Comparison of ENCODE assay signal across 23 cellular contexts in genomic region chr14:21735639-21736307, GRCh38.
DNase-seq lines count a peak whose midpoint lies in the region; ATAC-seq and TF ChIP-seq lines count a peak whose summit lies in the region.
"Had no signal": no experiment of that assay in that cellular context is flagged by ENCODE, and none has a peak within 500 bp of the region (broad histone marks: within the 10 kb centered on the region; RNA-seq: fewer than 3 reads in every experiment).

No MANE protein-coding gene starts in this region.

- H3K27ac Mint-ChIP-seq in activated naive CD4-positive, alpha-beta T cell treated with anti-CD3 and anti-CD28 coated beads, Interleukin-2, amount 10 ng/mL, durations not matched to agents 7 days and 5 days, result peak overlapping the region; percentile 80
- peak overlapping the region; percentile 42 for H3K27ac Mint-ChIP-seq in activated T-helper 2 cell treated with anti-CD3 and anti-CD28 coated beads, Interferon-gamma antibody, Interleukin-2, Interleukin-4, amounts not matched to agents 10 μg/mL and 5 μg/mL and 100 μg/mL, durations not matched to agents 14 hours and 24 hours and 36 hours
- H3K27ac Mint-ChIP-seq in stimulated activated naive CD8-positive, alpha-beta T cell treated with anti-CD3 and anti-CD28 coated beads, Interleukin-15, amount 100 ng/mL, for 72 hours, result no peak overlapping the region
- H3K27ac Mint-ChIP-seq: stimulated activated naive B cell treated with anti-CD40 and anti-IgM and Interleukin-4, amounts not matched to agents 10 μg/mL and 1 μg/mL and 100 μg/mL, for 72 hours had no signal

- H3K36me3 ChIP-seq in esophagus muscularis mucosa, result no peaks in the 10 kb centered on the region
- H3K36me3 ChIP-seq: ascending aorta, lower lobe of right lung, SJCRH30, thoracic aorta had no signal

- H3K9me3 ChIP-seq in esophagus muscularis mucosa, result no peaks in the 10 kb centered on the region
- H3K9me3 ChIP-seq: ascending aorta, lower lobe of right lung, SJCRH30, thoracic aorta had no signal

- no peaks in the 10 kb centered on the region for H3K36me3 Mint-ChIP-seq in activated naive CD4-positive, alpha-beta T cell treated with anti-CD3 and anti-CD28 coated beads, Interleukin-2, amount 10 ng/mL, durations not matched to agents 7 days and 5 days
- H3K36me3 Mint-ChIP-seq in activated T-helper 2 cell treated with anti-CD3 and anti-CD28 coated beads, Interferon-gamma antibody, Interleukin-2, Interleukin-4, amounts not matched to agents 10 μg/mL and 5 μg/mL and 100 μg/mL, durations not matched to agents 14 hours and 24 hours and 36 hours (ENCODE audit: low read depth), result no peaks in the 10 kb centered on the region
- H3K36me3 Mint-ChIP-seq: stimulated activated naive B cell treated with anti-CD40 and anti-IgM and Interleukin-4, amounts not matched to agents 10 μg/mL and 1 μg/mL and 100 μg/mL, for 72 hours had no signal

- H3K4me1 Mint-ChIP-seq in activated naive CD4-positive, alpha-beta T cell treated with anti-CD3 and anti-CD28 coated beads, Interleukin-2, amount 10 ng/mL, durations not matched to agents 7 days and 5 days, result peaks cover 7% of the 10 kb centered on the region
- peaks cover 4% of the 10 kb centered on the region for H3K4me1 Mint-ChIP-seq in activated T-helper 2 cell treated with anti-CD3 and anti-CD28 coated beads, Interferon-gamma antibody, Interleukin-2, Interleukin-4, amounts not matched to agents 10 μg/mL and 5 μg/mL and 100 μg/mL, durations not matched to agents 14 hours and 24 hours and 36 hours (ENCODE audit: low read depth)
- H3K4me1 Mint-ChIP-seq in stimulated activated naive CD8-positive, alpha-beta T cell treated with anti-CD3 and anti-CD28 coated beads, Interleukin-15, amount 100 ng/mL, for 72 hours, result peaks cover 8% of the 10 kb centered on the region
- H3K4me1 Mint-ChIP-seq: neural crest cell had no signal

- DNase-seq in activated naive CD4-positive, alpha-beta T cell treated with anti-CD3 and anti-CD28 coated beads, Interleukin-2, amount 10 ng/mL, durations not matched to agents 7 days and 5 days, result peak; percentile 46
- no peak for DNase-seq in activated naive CD4-positive, alpha-beta T cell (lab: John Stamatoyannopoulos, UW)
- DNase-seq in NCI-H82 treated with DMSO at 0.1 percent for 48 hours (lab: John Stamatoyannopoulos, UW; ENCODE audit: unreplicated experiment) (peak; percentile 78), ureter (ENCODE audit: low spot score) (no peak), esophagus muscularis mucosa (ENCODE audit: extremely low spot score) (no peak)
- no peak for DNase-seq in activated T-helper 2 cell treated with anti-CD3 and anti-CD28 coated beads, Interferon-gamma antibody, Interleukin-2, Interleukin-4, amounts not matched to agents 10 μg/mL and 5 μg/mL and 100 μg/mL, durations not matched to agents 14 hours and 24 hours and 36 hours (ENCODE audit: low spot score)
- peak in 1 of 2 donors; percentile 33 for DNase-seq in stimulated activated naive CD8-positive, alpha-beta T cell treated with anti-CD3 and anti-CD28 coated beads, Interleukin-15, amount 100 ng/mL, for 72 hours
- DNase-seq: activated CD8-positive, alpha-beta memory T cell treated with anti-CD3 and anti-CD28 coated beads for 24 hours; activated effector memory CD4-positive, alpha-beta T cell treated with Interleukin-2 at 50 U/mL for 16 hours; dermis blood vessel endothelial cell; HCEC 1CT; lower lobe of right lung; NCI-H1048; NCI-H187 treated with DMSO at 0.1 percent for 48 hours; NCI-H69; right cardiac atrium; SJCRH30; stimulated activated CD4-positive, alpha-beta T cell treated with anti-CD3 and anti-CD28 coated beads, Interleukin-4, amount 100 ng/mL, for 1 hour; stimulated activated naive B cell treated with anti-CD40 and anti-IgM and Interleukin-4, amounts not matched to agents 10 μg/mL and 1 μg/mL and 100 μg/mL, for 72 hours had no signal

- WGBS in esophagus muscularis mucosa, result 68% methylated on average over 4 of the region's 4 CpGs

- H3K4me3 Mint-ChIP-seq in activated naive CD4-positive, alpha-beta T cell treated with anti-CD3 and anti-CD28 coated beads, Interleukin-2, amount 10 ng/mL, durations not matched to agents 7 days and 5 days, result peak overlapping the region; percentile 61
- peak overlapping the region; percentile 63 for H3K4me3 Mint-ChIP-seq in activated T-helper 2 cell treated with anti-CD3 and anti-CD28 coated beads, Interferon-gamma antibody, Interleukin-2, Interleukin-4, amounts not matched to agents 10 μg/mL and 5 μg/mL and 100 μg/mL, durations not matched to agents 14 hours and 24 hours and 36 hours (ENCODE audit: low read depth)
- peak overlapping the region; percentile 37 to 70 for H3K4me3 Mint-ChIP-seq in stimulated activated naive CD8-positive, alpha-beta T cell treated with anti-CD3 and anti-CD28 coated beads, Interleukin-15, amount 100 ng/mL, for 72 hours
- H3K4me3 Mint-ChIP-seq: neural crest cell; stimulated activated naive B cell treated with anti-CD40 and anti-IgM and Interleukin-4, amounts not matched to agents 10 μg/mL and 1 μg/mL and 100 μg/mL, for 72 hours had no signal

- H3K4me1 ChIP-seq in esophagus muscularis mucosa, result no peaks in the 10 kb centered on the region
- H3K4me1 ChIP-seq: ascending aorta, lower lobe of right lung, SJCRH30 had no signal

- H3K27me3 Mint-ChIP-seq in activated naive CD4-positive, alpha-beta T cell treated with anti-CD3 and anti-CD28 coated beads, Interleukin-2, amount 10 ng/mL, durations not matched to agents 7 days and 5 days, result peaks cover 30% of the 10 kb centered on the region
- peaks cover 33% of the 10 kb centered on the region for H3K27me3 Mint-ChIP-seq in activated T-helper 2 cell treated with anti-CD3 and anti-CD28 coated beads, Interferon-gamma antibody, Interleukin-2, Interleukin-4, amounts not matched to agents 10 μg/mL and 5 μg/mL and 100 μg/mL, durations not matched to agents 14 hours and 24 hours and 36 hours (ENCODE audit: low read depth)
- H3K27me3 Mint-ChIP-seq in stimulated activated naive CD8-positive, alpha-beta T cell treated with anti-CD3 and anti-CD28 coated beads, Interleukin-15, amount 100 ng/mL, for 72 hours, result peaks cover 48% of the 10 kb centered on the region

- H3K4me3 ChIP-seq in esophagus muscularis mucosa, result no peak overlapping the region
- H3K4me3 ChIP-seq: ascending aorta, lower lobe of right lung, SJCRH30, thoracic aorta had no signal

- intact Hi-C loops in activated T-helper 2 cell treated with anti-CD3 and anti-CD28 coated beads, Interferon-gamma antibody, Interleukin-2, Interleukin-4, amounts not matched to agents 10 μg/mL and 5 μg/mL and 100 μg/mL, durations not matched to agents 14 hours and 24 hours and 36 hours (cut with micrococcal nuclease), result loop anchor here (10.0 kb wide), 1 partner anchor 819 kb away; no protein-coding TSS in a partner anchor
- intact Hi-C loops in esophagus muscularis mucosa (cut with DNase I), result no loop called here

- no peak for TF ChIP-seq CTCF in esophagus muscularis mucosa (IDR thresholded peaks at IDR 0.05)

- CTCF ChIA-PET in activated naive CD4-positive, alpha-beta T cell treated with anti-CD3 and anti-CD28 coated beads, Interleukin-2, amount 10 ng/mL, durations not matched to agents 7 days and 5 days (lab: Charles Lee), result interaction anchor here (0.9 to 2.8 kb wide), 6 partner anchors 13 to 916 kb away, joined by 3 to 19 read pairs (median 3); no protein-coding TSS in a partner anchor

- no peak for TF ChIP-seq POLR2A in esophagus muscularis mucosa (IDR thresholded peaks at IDR 0.05; ENCODE audit: low read depth)

- no peak overlapping the region for H3K27ac ChIP-seq in esophagus muscularis mucosa (replicated peaks in 1 of 4)
- H3K27ac ChIP-seq: ascending aorta, HL-60, lower lobe of right lung, SJCRH30, thoracic aorta had no signal

- no peak for TF ChIP-seq EP300 in esophagus muscularis mucosa (IDR thresholded peaks at IDR 0.05)

- ATAC-seq in stimulated activated naive CD8-positive, alpha-beta T cell treated with anti-CD3 and anti-CD28 coated beads, Interleukin-15, amount 100 ng/mL, for 72 hours, result peak; percentile 88
- ATAC-seq: lower lobe of right lung; right cardiac atrium; stimulated activated naive B cell treated with anti-CD40 and anti-IgM and Interleukin-4, amounts not matched to agents 10 μg/mL and 1 μg/mL and 100 μg/mL, for 72 hours had no signal

- H3K9me3 Mint-ChIP-seq in activated naive CD4-positive, alpha-beta T cell treated with anti-CD3 and anti-CD28 coated beads, Interleukin-2, amount 10 ng/mL, durations not matched to agents 7 days and 5 days, result no peaks in the 10 kb centered on the region
- no peaks in the 10 kb centered on the region for H3K9me3 Mint-ChIP-seq in activated T-helper 2 cell treated with anti-CD3 and anti-CD28 coated beads, Interferon-gamma antibody, Interleukin-2, Interleukin-4, amounts not matched to agents 10 μg/mL and 5 μg/mL and 100 μg/mL, durations not matched to agents 14 hours and 24 hours and 36 hours
- no peaks in the 10 kb centered on the region for H3K9me3 Mint-ChIP-seq in stimulated activated naive CD8-positive, alpha-beta T cell treated with anti-CD3 and anti-CD28 coated beads, Interleukin-15, amount 100 ng/mL, for 72 hours
- H3K9me3 Mint-ChIP-seq: stimulated activated naive B cell treated with anti-CD40 and anti-IgM and Interleukin-4, amounts not matched to agents 10 μg/mL and 1 μg/mL and 100 μg/mL, for 72 hours had no signal

- H3K27me3 ChIP-seq in esophagus muscularis mucosa, result peaks cover 0 to 14% (median 0%) of the 10 kb centered on the region in 4 donors
- H3K27me3 ChIP-seq: ascending aorta, SJCRH30 had no signal

Comparison
In these comparisons a context has a peak if more than half of its experiments do, and no peak if none do; other contexts are left out.
1. DNase-seq: peak in activated naive CD4-positive, alpha-beta T cell treated with anti-CD3 and anti-CD28 coated beads, Interleukin-2, amount 10 ng/mL, durations not matched to agents 7 days and 5 days (single experiment) and NCI-H82 treated with DMSO at 0.1 percent for 48 hours (single experiment); none in activated naive CD4-positive, alpha-beta T cell (0 of 4), activated T-helper 2 cell treated with anti-CD3 and anti-CD28 coated beads, Interferon-gamma antibody, Interleukin-2, Interleukin-4, amounts not matched to agents 10 μg/mL and 5 μg/mL and 100 μg/mL, durations not matched to agents 14 hours and 24 hours and 36 hours (single experiment), ureter (single experiment) and esophagus muscularis mucosa (single experiment).
2. H3K27ac Mint-ChIP-seq: peak in activated naive CD4-positive, alpha-beta T cell treated with anti-CD3 and anti-CD28 coated beads, Interleukin-2, amount 10 ng/mL, durations not matched to agents 7 days and 5 days (single experiment) and activated T-helper 2 cell treated with anti-CD3 and anti-CD28 coated beads, Interferon-gamma antibody, Interleukin-2, Interleukin-4, amounts not matched to agents 10 μg/mL and 5 μg/mL and 100 μg/mL, durations not matched to agents 14 hours and 24 hours and 36 hours (single experiment); none in stimulated activated naive CD8-positive, alpha-beta T cell treated with anti-CD3 and anti-CD28 coated beads, Interleukin-15, amount 100 ng/mL, for 72 hours (0 of 2).
3. Peak in every context shown above with its lines, with median percentiles within 50 percentile points of each other: H3K4me3 Mint-ChIP-seq.